Comparison of ENCODE assay signal across 8 cellular contexts in genomic region chrX:149937881-149938426, GRCh38. TPM values are rescaled to one million over a fixed set of nuclear protein-coding genes. Genes with fewer than 3 reads are reported as not detected.
DNase-seq lines count a peak whose midpoint lies in the region; ATAC-seq, FAIRE-seq and TF ChIP-seq lines count a peak whose summit lies in the region.

No MANE protein-coding gene starts in this region.

- peak; percentile 81 for TF ChIP-seq POLR2A in GM12891 (IDR thresholded peaks at IDR 0.05; ENCODE audit: low read depth, low read length)

- H3K4me3 Mint-ChIP-seq in activated T-helper 2 cell treated with anti-CD3 and anti-CD28 coated beads, Interferon-gamma antibody, Interleukin-2, Interleukin-4, amounts not matched to agents 10 μg/mL and 5 μg/mL and 100 μg/mL, durations not matched to agents 14 hours and 24 hours and 36 hours (ENCODE audit: low read depth) = peak overlapping the region; percentile 86

- no peak for FAIRE-seq in GM12891 (lab: Jason Lieb, UNC)

- DNase-seq in GM12891 (ENCODE audit: insufficient read length, low spot score) = no peak
- no peak for DNase-seq in activated T-helper 2 cell treated with anti-CD3 and anti-CD28 coated beads, Interferon-gamma antibody, Interleukin-2, Interleukin-4, amounts not matched to agents 10 μg/mL and 5 μg/mL and 100 μg/mL, durations not matched to agents 14 hours and 24 hours and 36 hours (ENCODE audit: low spot score)
- no peak for DNase-seq in cardiac muscle cell (ENCODE audit: low read depth in 1 of 2, low spot score in 1 of 2)
- peak; percentile 74 for DNase-seq in sciatic nerve (ENCODE audit: low spot score)
- no peak for DNase-seq in NCI-H2081 (lab: John Stamatoyannopoulos, UW)
- DNase-seq in stimulated activated CD4-positive, alpha-beta T cell treated with anti-CD3 and anti-CD28 coated beads, Interleukin-4, amount 100 ng/mL, for 24 hours = no peak

- peak overlapping the region; percentile 93 for H3K27ac ChIP-seq in cardiac muscle cell

- no peaks in the 10 kb centered on the region for H3K27me3 ChIP-seq in cardiac muscle cell

- peak overlapping the region; percentile 99 for H3K27ac Mint-ChIP-seq in activated T-helper 2 cell treated with anti-CD3 and anti-CD28 coated beads, Interferon-gamma antibody, Interleukin-2, Interleukin-4, amounts not matched to agents 10 μg/mL and 5 μg/mL and 100 μg/mL, durations not matched to agents 14 hours and 24 hours and 36 hours

- TF ChIP-seq CTCF in cardiac muscle cell (IDR thresholded peaks at IDR 0.05; ENCODE audit: low read depth, low read length) = no peak

- peak; percentile 2 for ATAC-seq in HG03571 (IDR thresholded peaks at IDR 0.05; ENCODE audit: unreplicated experiment)
- no peak for ATAC-seq in sciatic nerve
- no peak for ATAC-seq in HG02571 (IDR thresholded peaks at IDR 0.05; ENCODE audit: unreplicated experiment)

- H3K4me1 Mint-ChIP-seq in activated T-helper 2 cell treated with anti-CD3 and anti-CD28 coated beads, Interferon-gamma antibody, Interleukin-2, Interleukin-4, amounts not matched to agents 10 μg/mL and 5 μg/mL and 100 μg/mL, durations not matched to agents 14 hours and 24 hours and 36 hours (ENCODE audit: low read depth) = peaks cover 1% of the 10 kb centered on the region

- no peaks in the 10 kb centered on the region for H3K9me3 Mint-ChIP-seq in activated T-helper 2 cell treated with anti-CD3 and anti-CD28 coated beads, Interferon-gamma antibody, Interleukin-2, Interleukin-4, amounts not matched to agents 10 μg/mL and 5 μg/mL and 100 μg/mL, durations not matched to agents 14 hours and 24 hours and 36 hours

- H3K27me3 Mint-ChIP-seq in activated T-helper 2 cell treated with anti-CD3 and anti-CD28 coated beads, Interferon-gamma antibody, Interleukin-2, Interleukin-4, amounts not matched to agents 10 μg/mL and 5 μg/mL and 100 μg/mL, durations not matched to agents 14 hours and 24 hours and 36 hours (ENCODE audit: low read depth) = no peaks in the 10 kb centered on the region

- H3K9me3 ChIP-seq in cardiac muscle cell (ENCODE audit: low read depth) = no peaks in the 10 kb centered on the region

- H3K36me3 Mint-ChIP-seq in activated T-helper 2 cell treated with anti-CD3 and anti-CD28 coated beads, Interferon-gamma antibody, Interleukin-2, Interleukin-4, amounts not matched to agents 10 μg/mL and 5 μg/mL and 100 μg/mL, durations not matched to agents 14 hours and 24 hours and 36 hours (ENCODE audit: low read depth) = peaks cover 6% of the 10 kb centered on the region

- H3K4me1 ChIP-seq in cardiac muscle cell (ENCODE audit: low read depth) = no peaks in the 10 kb centered on the region

- intact Hi-C loops in activated T-helper 2 cell treated with anti-CD3 and anti-CD28 coated beads, Interferon-gamma antibody, Interleukin-2, Interleukin-4, amounts not matched to agents 10 μg/mL and 5 μg/mL and 100 μg/mL, durations not matched to agents 14 hours and 24 hours and 36 hours (cut with micrococcal nuclease) = loop anchor here (10.0 kb wide), 2 partner anchors 757 to 957 kb away; partner anchors contain the start of genes CD99L2 and MTMR1
- intact Hi-C loops in sciatic nerve (cut with DNase I) = no loop called here

- no peaks in the 10 kb centered on the region for H3K36me3 ChIP-seq in cardiac muscle cell

- peak overlapping the region; percentile 62 for H3K4me3 ChIP-seq in cardiac muscle cell

TF ChIP-seq in GM12891, 5 proteins besides CTCF, POLR2A, EP300 and RAD21:
- TF ChIP-seq POLR2AphosphoS5 (IDR thresholded peaks at IDR 0.05; ENCODE audit: low read depth, low read length) (peak; percentile 70), PAX5 (IDR thresholded peaks at IDR 0.05; ENCODE audit: insufficient read depth, low read length, severe bottlenecking) (no peak), SPI1 (IDR thresholded peaks at IDR 0.05; ENCODE audit: low read depth, low read length) (no peak), TAF1 (IDR thresholded peaks at IDR 0.05; ENCODE audit: low read depth, low read length) (peak; percentile 62), POU2F2 (IDR thresholded peaks at IDR 0.05; ENCODE audit: low read depth, low read length) (peak; percentile 22; the same call in 1 of the 2 replicates)

RNA-seq across cellular contexts. Expression of gene EOLA2, which starts 0.3 kb away (rescaled TPM):
- 36.6 TPM for polyA plus RNA-seq in GM12891 (2012; ENCODE audit: low read depth, missing spikeins)
- total RNA-seq in activated T-helper 2 cell treated with anti-CD3 and anti-CD28 coated beads, Interferon-gamma antibody, Interleukin-2, Interleukin-4, amounts not matched to agents 10 μg/mL and 5 μg/mL and 100 μg/mL, durations not matched to agents 14 hours and 24 hours and 36 hours = 45.1 and 45.2 TPM in 2 replicates
- total RNA-seq in cardiac muscle cell (24.7 and 26.2 TPM in 2 replicates), sciatic nerve (24.5 TPM)
- polyA plus RNA-seq in cardiac muscle cell = 36.4 and 40.2 TPM in 2 replicates

RNA-seq across cellular contexts. Expression of gene HSFX4, which starts 8.6 kb away (rescaled TPM):
- polyA plus RNA-seq in GM12891 (2012; ENCODE audit: low read depth, missing spikeins) = 0.49 TPM
- not detected in 2 replicates for total RNA-seq in activated T-helper 2 cell treated with anti-CD3 and anti-CD28 coated beads, Interferon-gamma antibody, Interleukin-2, Interleukin-4, amounts not matched to agents 10 μg/mL and 5 μg/mL and 100 μg/mL, durations not matched to agents 14 hours and 24 hours and 36 hours
- total RNA-seq in cardiac muscle cell (not detected in 2 replicates), sciatic nerve (not detected)
- not detected in 2 replicates for polyA plus RNA-seq in cardiac muscle cell

RNA-seq across cellular contexts. Expression of gene MAGEA8, which starts 57.0 kb away (rescaled TPM):
- polyA plus RNA-seq in GM12891 (2012; ENCODE audit: low read depth, missing spikeins) = not detected
- not detected in 2 replicates for total RNA-seq in activated T-helper 2 cell treated with anti-CD3 and anti-CD28 coated beads, Interferon-gamma antibody, Interleukin-2, Interleukin-4, amounts not matched to agents 10 μg/mL and 5 μg/mL and 100 μg/mL, durations not matched to agents 14 hours and 24 hours and 36 hours
- total RNA-seq in cardiac muscle cell (not detected in 2 replicates), sciatic nerve (not detected)
- polyA plus RNA-seq in cardiac muscle cell = 0.34 TPM in 1 of 2 replicates, not detected in the other
